Comparison of ENCODE assay signal across 1 cellular context in the genomic region with DNA sequence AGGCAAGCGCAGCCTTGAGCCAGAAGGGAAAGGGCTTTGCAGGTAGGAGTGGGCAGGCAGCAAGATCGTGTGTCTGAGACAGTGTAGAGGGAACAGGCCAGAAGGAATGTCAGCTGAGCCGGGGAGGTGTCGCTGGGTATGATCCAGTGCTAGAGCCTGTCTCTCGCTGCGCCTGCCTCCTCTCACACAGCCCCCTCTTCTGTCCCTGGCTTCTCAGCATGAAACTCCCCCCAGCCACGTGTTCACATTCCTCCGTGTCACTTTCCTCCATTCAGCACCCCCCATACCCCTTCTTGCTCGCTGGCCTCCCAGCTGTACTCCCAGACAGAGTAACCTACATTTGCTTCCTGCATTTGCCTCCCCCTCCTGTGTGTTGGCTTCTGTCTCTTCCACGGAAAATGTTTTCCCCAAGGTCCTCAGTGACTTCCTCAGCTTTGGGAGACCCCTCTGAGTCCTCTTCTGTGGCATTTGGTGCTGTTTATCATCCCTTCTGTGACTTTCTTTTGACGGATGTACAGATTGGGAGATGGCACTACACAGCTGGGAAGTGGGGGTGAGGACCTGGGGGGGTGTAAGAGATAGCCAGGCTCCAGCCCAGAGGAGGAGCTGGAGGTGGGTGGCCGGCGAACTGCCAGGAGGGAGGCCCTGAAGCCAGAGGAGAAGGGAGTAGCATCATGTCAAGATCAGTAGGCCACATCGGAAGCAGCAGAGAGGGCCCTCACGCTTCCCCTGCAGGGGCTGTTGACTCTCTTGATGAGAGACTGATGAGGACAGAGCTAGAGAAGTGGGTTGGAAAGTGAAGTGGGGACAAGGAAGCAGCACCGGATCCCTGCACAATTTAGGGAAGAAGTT.
TF ChIP-seq lines count a peak whose summit lies in the region.

No MANE protein-coding gene starts in this region.

TF ChIP-seq in GM23338, 12 proteins besides CTCF, POLR2A, EP300 and RAD21 (continued from another document):
- TF ChIP-seq, protein P1, sequence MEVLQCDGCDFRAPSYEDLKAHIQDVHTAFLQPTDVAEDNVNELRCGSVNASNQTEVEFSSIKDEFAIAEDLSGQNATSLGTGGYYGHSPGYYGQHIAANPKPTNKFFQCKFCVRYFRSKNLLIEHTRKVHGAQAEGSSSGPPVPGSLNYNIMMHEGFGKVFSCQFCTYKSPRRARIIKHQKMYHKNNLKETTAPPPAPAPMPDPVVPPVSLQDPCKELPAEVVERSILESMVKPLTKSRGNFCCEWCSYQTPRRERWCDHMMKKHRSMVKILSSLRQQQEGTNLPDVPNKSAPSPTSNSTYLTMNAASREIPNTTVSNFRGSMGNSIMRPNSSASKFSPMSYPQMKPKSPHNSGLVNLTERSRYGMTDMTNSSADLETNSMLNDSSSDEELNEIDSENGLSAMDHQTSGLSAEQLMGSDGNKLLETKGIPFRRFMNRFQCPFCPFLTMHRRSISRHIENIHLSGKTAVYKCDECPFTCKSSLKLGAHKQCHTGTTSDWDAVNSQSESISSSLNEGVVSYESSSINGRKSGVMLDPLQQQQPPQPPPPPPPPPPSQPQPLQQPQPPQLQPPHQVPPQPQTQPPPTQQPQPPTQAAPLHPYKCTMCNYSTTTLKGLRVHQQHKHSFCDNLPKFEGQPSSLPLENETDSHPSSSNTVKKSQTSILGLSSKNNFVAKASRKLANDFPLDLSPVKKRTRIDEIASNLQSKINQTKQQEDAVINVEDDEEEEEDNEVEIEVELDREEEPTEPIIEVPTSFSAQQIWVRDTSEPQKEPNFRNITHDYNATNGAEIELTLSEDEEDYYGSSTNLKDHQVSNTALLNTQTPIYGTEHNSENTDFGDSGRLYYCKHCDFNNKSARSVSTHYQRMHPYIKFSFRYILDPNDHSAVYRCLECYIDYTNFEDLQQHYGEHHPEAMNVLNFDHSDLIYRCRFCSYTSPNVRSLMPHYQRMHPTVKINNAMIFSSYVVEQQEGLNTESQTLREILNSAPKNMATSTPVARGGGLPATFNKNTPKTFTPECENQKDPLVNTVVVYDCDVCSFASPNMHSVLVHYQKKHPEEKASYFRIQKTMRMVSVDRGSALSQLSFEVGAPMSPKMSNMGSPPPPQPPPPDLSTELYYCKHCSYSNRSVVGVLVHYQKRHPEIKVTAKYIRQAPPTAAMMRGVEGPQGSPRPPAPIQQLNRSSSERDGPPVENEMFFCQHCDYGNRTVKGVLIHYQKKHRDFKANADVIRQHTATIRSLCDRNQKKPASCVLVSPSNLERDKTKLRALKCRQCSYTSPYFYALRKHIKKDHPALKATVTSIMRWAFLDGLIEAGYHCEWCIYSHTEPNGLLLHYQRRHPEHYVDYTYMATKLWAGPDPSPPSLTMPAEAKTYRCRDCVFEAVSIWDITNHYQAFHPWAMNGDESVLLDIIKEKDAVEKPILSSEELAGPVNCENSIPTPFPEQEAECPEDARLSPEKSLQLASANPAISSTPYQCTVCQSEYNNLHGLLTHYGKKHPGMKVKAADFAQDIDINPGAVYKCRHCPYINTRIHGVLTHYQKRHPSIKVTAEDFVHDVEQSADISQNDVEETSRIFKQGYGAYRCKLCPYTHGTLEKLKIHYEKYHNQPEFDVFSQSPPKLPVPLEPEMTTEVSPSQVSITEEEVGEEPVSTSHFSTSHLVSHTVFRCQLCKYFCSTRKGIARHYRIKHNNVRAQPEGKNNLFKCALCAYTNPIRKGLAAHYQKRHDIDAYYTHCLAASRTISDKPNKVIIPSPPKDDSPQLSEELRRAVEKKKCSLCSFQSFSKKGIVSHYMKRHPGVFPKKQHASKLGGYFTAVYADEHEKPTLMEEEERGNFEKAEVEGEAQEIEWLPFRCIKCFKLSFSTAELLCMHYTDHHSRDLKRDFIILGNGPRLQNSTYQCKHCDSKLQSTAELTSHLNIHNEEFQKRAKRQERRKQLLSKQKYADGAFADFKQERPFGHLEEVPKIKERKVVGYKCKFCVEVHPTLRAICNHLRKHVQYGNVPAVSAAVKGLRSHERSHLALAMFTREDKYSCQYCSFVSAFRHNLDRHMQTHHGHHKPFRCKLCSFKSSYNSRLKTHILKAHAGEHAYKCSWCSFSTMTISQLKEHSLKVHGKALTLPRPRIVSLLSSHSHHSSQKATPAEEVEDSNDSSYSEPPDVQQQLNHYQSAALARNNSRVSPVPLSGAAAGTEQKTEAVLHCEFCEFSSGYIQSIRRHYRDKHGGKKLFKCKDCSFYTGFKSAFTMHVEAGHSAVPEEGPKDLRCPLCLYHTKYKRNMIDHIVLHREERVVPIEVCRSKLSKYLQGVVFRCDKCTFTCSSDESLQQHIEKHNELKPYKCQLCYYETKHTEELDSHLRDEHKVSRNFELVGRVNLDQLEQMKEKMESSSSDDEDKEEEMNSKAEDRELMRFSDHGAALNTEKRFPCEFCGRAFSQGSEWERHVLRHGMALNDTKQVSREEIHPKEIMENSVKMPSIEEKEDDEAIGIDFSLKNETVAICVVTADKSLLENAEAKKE (CRISPR knock-in tag; IDR thresholded peaks at IDR 0.05), result no peak
- no peak for TF ChIP-seq NANOG (IDR thresholded peaks at IDR 0.05; ENCODE audit: borderline replicate concordance)
- no peak for TF ChIP-seq JUNB (IDR thresholded peaks at IDR 0.05; ENCODE audit: unreplicated experiment)
- no peak for TF ChIP-seq CREB1 (CRISPR knock-in tag; IDR thresholded peaks at IDR 0.05; ENCODE audit: low read depth)
- no peak for TF ChIP-seq ZNF114 (CRISPR knock-in tag; IDR thresholded peaks at IDR 0.05)
- TF ChIP-seq STAT1 (IDR thresholded peaks at IDR 0.05; ENCODE audit: unreplicated experiment), result no peak
- no peak for TF ChIP-seq EZH2phosphoT487 (IDR thresholded peaks at IDR 0.05; ENCODE audit: unreplicated experiment)
- TF ChIP-seq, protein P2, sequence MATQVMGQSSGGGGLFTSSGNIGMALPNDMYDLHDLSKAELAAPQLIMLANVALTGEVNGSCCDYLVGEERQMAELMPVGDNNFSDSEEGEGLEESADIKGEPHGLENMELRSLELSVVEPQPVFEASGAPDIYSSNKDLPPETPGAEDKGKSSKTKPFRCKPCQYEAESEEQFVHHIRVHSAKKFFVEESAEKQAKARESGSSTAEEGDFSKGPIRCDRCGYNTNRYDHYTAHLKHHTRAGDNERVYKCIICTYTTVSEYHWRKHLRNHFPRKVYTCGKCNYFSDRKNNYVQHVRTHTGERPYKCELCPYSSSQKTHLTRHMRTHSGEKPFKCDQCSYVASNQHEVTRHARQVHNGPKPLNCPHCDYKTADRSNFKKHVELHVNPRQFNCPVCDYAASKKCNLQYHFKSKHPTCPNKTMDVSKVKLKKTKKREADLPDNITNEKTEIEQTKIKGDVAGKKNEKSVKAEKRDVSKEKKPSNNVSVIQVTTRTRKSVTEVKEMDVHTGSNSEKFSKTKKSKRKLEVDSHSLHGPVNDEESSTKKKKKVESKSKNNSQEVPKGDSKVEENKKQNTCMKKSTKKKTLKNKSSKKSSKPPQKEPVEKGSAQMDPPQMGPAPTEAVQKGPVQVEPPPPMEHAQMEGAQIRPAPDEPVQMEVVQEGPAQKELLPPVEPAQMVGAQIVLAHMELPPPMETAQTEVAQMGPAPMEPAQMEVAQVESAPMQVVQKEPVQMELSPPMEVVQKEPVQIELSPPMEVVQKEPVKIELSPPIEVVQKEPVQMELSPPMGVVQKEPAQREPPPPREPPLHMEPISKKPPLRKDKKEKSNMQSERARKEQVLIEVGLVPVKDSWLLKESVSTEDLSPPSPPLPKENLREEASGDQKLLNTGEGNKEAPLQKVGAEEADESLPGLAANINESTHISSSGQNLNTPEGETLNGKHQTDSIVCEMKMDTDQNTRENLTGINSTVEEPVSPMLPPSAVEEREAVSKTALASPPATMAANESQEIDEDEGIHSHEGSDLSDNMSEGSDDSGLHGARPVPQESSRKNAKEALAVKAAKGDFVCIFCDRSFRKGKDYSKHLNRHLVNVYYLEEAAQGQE (IDR thresholded peaks at IDR 0.05; ENCODE audit: unreplicated experiment), result no peak
- no peak for TF ChIP-seq EZH2 (IDR thresholded peaks at IDR 0.05; ENCODE audit: low read depth, unreplicated experiment)
- no peak for TF ChIP-seq POLR2AphosphoS5 (IDR thresholded peaks at IDR 0.05; ENCODE audit: low read depth)
TF ChIP-seq in GM23338: peak in this region for 0.
